24 cellular contexts compared by ENCODE assay signal in genomic region chr5:66896207-66896606, GRCh38.
DNase-seq lines count a peak whose midpoint lies in the region; ATAC-seq and TF ChIP-seq lines count a peak whose summit lies in the region.
"Had no signal": no experiment of that assay in that cellular context is flagged by ENCODE, and none has a peak within 500 bp of the region (broad histone marks: within the 10 kb centered on the region; RNA-seq: fewer than 3 reads in every experiment).

No MANE protein-coding gene starts in this region.

- TF ChIP-seq CTCF in GM13977 (IDR thresholded peaks at IDR 0.05; ENCODE audit: extremely low read depth, insufficient read depth, missing control alignments) = no peak

- POLR2A ChIA-PET in activated CD4-positive, alpha-beta T cell treated with anti-CD3 and anti-CD28 coated beads for 36 hours (lab: Charles Lee) = interaction anchor here (0.6 kb wide), 1 partner anchor 56 kb away, joined by 5 read pairs; no protein-coding TSS in a partner anchor

- H3K4me1 Mint-ChIP-seq in activated CD4-positive, alpha-beta T cell treated with anti-CD3 and anti-CD28 coated beads for 36 hours = peaks cover 17% of the 10 kb centered on the region
- H3K4me1 Mint-ChIP-seq in activated CD4-positive, alpha-beta T cell treated with anti-CD3 and anti-CD28 coated beads, Interleukin-2, amount 10 ng/mL, durations not matched to agents 24 days and 14 days = peaks cover 20% of the 10 kb centered on the region

- no peaks in the 10 kb centered on the region for H3K36me3 Mint-ChIP-seq in activated CD4-positive, alpha-beta T cell treated with anti-CD3 and anti-CD28 coated beads for 36 hours (ENCODE audit: low read depth)
- peaks cover 3% of the 10 kb centered on the region for H3K36me3 Mint-ChIP-seq in activated CD4-positive, alpha-beta T cell treated with anti-CD3 and anti-CD28 coated beads, Interleukin-2, amount 10 ng/mL, durations not matched to agents 24 days and 14 days (ENCODE audit: low read depth)
- H3K36me3 Mint-ChIP-seq: type B pancreatic cell had no signal

- peak; percentile 11 for DNase-seq in activated CD4-positive, alpha-beta T cell treated with anti-CD3 and anti-CD28 coated beads for 36 hours
- no peak for DNase-seq in activated CD4-positive, alpha-beta T cell treated with anti-CD3 and anti-CD28 coated beads, Interleukin-2, amount 10 ng/mL, durations not matched to agents 24 days and 14 days
- DNase-seq in SW480 (ENCODE audit: low spot score) (peak; percentile 89), dermis blood vessel endothelial cell (peak; percentile 45), renal cortical epithelial cell (ENCODE audit: low read depth) (peak; percentile 52), GM13977 (ENCODE audit: low spot score) (no peak), HuH-7 (ENCODE audit: low spot score) (no peak)
- DNase-seq: 8988T; activated CD4-positive, alpha-beta memory T cell treated with anti-CD3 and anti-CD28 coated beads, Interleukin-2, amount 10 ng/mL, durations not matched to agents 7 days and 5 days; activated effector memory CD4-positive, alpha-beta T cell treated with anti-CD3 and anti-CD28 coated beads, Interleukin-2, amount 50 U/mL, for 16 hours; anterior cingulate cortex; BE2C; H9; mesendoderm; NCI-H1105 treated with DMSO at 0.1 percent for 48 hours; NCI-H2171; NCI-H748 treated with DMSO at 0.1 percent for 48 hours; nephron progenitor cell had no signal

- intact Hi-C loops in activated CD4-positive, alpha-beta T cell treated with anti-CD3 and anti-CD28 coated beads for 36 hours (cut with DNase I, micrococcal nuclease) = no loop called here
- intact Hi-C loops in activated CD4-positive, alpha-beta T cell treated with anti-CD3 and anti-CD28 coated beads, Interleukin-2, amount 10 ng/mL, durations not matched to agents 24 days and 14 days (cut with micrococcal nuclease) = no loop called here

- peaks cover 25% of the 10 kb centered on the region for H3K27me3 Mint-ChIP-seq in activated CD4-positive, alpha-beta T cell treated with anti-CD3 and anti-CD28 coated beads for 36 hours
- peaks cover 18% of the 10 kb centered on the region for H3K27me3 Mint-ChIP-seq in activated CD4-positive, alpha-beta T cell treated with anti-CD3 and anti-CD28 coated beads, Interleukin-2, amount 10 ng/mL, durations not matched to agents 24 days and 14 days
- H3K27me3 Mint-ChIP-seq: progenitor cell of endocrine pancreas had no signal

- in situ Hi-C loops in GM13977 (cut with MboI; ENCODE audit: low pct_unique_long_range_greater_than_20kb, low sequenced_read_pairs, unreplicated experiment) = no loop called here

- no peak overlapping the region for H3K27ac Mint-ChIP-seq in activated CD4-positive, alpha-beta T cell treated with anti-CD3 and anti-CD28 coated beads for 36 hours
- no peak overlapping the region for H3K27ac Mint-ChIP-seq in activated CD4-positive, alpha-beta T cell treated with anti-CD3 and anti-CD28 coated beads, Interleukin-2, amount 10 ng/mL, durations not matched to agents 24 days and 14 days
- H3K27ac Mint-ChIP-seq: activated CD4-positive, alpha-beta memory T cell treated with anti-CD3 and anti-CD28 coated beads, Interleukin-2, amount 10 ng/mL, durations not matched to agents 7 days and 5 days; dendritic cell treated with granulocyte-macrophage colony-stimulating factor and Interleukin-4, amounts not matched to agents 40 ng/mL and 50 ng/mL, for 4 days; H9; nephron progenitor cell; progenitor cell of endocrine pancreas; type B pancreatic cell had no signal

- no peak overlapping the region for H3K4me3 Mint-ChIP-seq in activated CD4-positive, alpha-beta T cell treated with anti-CD3 and anti-CD28 coated beads for 36 hours
- H3K4me3 Mint-ChIP-seq in activated CD4-positive, alpha-beta T cell treated with anti-CD3 and anti-CD28 coated beads, Interleukin-2, amount 10 ng/mL, durations not matched to agents 24 days and 14 days = no peak overlapping the region
- H3K4me3 Mint-ChIP-seq: activated CD4-positive, alpha-beta memory T cell treated with anti-CD3 and anti-CD28 coated beads, Interleukin-2, amount 10 ng/mL, durations not matched to agents 7 days and 5 days; dendritic cell treated with granulocyte-macrophage colony-stimulating factor and Interleukin-4, amounts not matched to agents 40 ng/mL and 50 ng/mL, for 4 days; H9; nephron progenitor cell; type B pancreatic cell had no signal

- CTCF ChIA-PET in activated CD4-positive, alpha-beta T cell treated with anti-CD3 and anti-CD28 coated beads for 36 hours (lab: Charles Lee) = interaction anchor here (0.6 to 1.3 kb wide), 3 partner anchors 26 to 54 kb away, joined by 3 read pairs; no protein-coding TSS in a partner anchor

- ATAC-seq in activated CD4-positive, alpha-beta T cell treated with anti-CD3 and anti-CD28 coated beads for 36 hours = peak; percentile 83
- no peak for ATAC-seq in GM18868 (IDR thresholded peaks at IDR 0.05; ENCODE audit: unreplicated experiment)
- ATAC-seq: esophagus mucosa, SK-N-SH treated with all-trans-retinoic acid at 6 μM for 48 hours had no signal

- H3K9me3 Mint-ChIP-seq in activated CD4-positive, alpha-beta T cell treated with anti-CD3 and anti-CD28 coated beads for 36 hours (ENCODE audit: low read depth) = no peaks in the 10 kb centered on the region
- H3K9me3 Mint-ChIP-seq in activated CD4-positive, alpha-beta T cell treated with anti-CD3 and anti-CD28 coated beads, Interleukin-2, amount 10 ng/mL, durations not matched to agents 24 days and 14 days = no peaks in the 10 kb centered on the region
- H3K9me3 Mint-ChIP-seq: activated CD4-positive, alpha-beta memory T cell treated with anti-CD3 and anti-CD28 coated beads, Interleukin-2, amount 10 ng/mL, durations not matched to agents 7 days and 5 days; dendritic cell treated with granulocyte-macrophage colony-stimulating factor and Interleukin-4, amounts not matched to agents 40 ng/mL and 50 ng/mL, for 4 days; H9; nephron progenitor cell had no signal

Comparison
In these comparisons a context has a peak if more than half of its experiments do, and no peak if none do; other contexts are left out.
1. DNase-seq: peak in activated CD4-positive, alpha-beta T cell treated with anti-CD3 and anti-CD28 coated beads for 36 hours (single experiment), SW480 (single experiment), dermis blood vessel endothelial cell (single experiment) and renal cortical epithelial cell (single experiment); none in activated CD4-positive, alpha-beta T cell treated with anti-CD3 and anti-CD28 coated beads, Interleukin-2, amount 10 ng/mL, durations not matched to agents 24 days and 14 days (single experiment), GM13977 (single experiment) and HuH-7 (single experiment).